ENCODE assay signal across 27 cellular contexts in the genomic region with DNA sequence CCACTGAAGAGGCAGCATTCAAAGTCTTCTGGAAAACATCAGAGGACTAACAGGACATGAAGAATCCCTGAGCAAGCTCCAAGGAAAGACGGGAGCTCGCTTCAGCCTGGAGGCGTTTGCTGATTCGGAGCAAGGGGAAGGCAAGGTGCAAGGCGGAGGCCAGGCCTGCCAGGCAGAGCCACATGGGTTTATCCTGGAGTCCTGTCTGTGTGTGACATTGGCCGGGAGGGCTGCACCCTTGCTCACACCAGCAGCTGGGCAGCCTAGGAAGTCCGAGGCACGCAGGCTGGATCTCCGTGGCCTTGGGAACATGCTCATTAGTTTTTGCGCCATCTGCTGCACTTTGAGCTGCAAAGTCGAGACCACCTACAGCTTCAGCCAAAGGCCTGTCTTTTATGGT.
"Had no signal": no experiment of that assay in that cellular context is flagged by ENCODE, and none has a peak within 500 bp of the region (broad histone marks: within the 10 kb centered on the region; RNA-seq: fewer than 3 reads in every experiment).

No MANE protein-coding gene starts in this region.

- H3K9me3 ChIP-seq: body of pancreas, colonic mucosa had no signal

- H3K9me3 Mint-ChIP-seq: activated CD4-positive, alpha-beta memory T cell treated with anti-CD3 and anti-CD28 coated beads for 36 hours; activated CD4-positive, alpha-beta T cell treated with anti-CD3 and anti-CD28 coated beads, Interleukin-2, amount 10 ng/mL, durations not matched to agents 24 days and 14 days; activated T-helper 1 cell treated with anti-CD3 and anti-CD28 coated beads, Interleukin-12 subunit alpha, Interleukin-12 subunit beta, Interleukin-2, Interleukin-4 antibody, amounts not matched to agents 30 ng/mL and 10 ng/mL and 1 ng/mL, durations not matched to agents 14 hours and 24 hours and 36 hours; activated T-helper 2 cell treated with anti-CD3 and anti-CD28 coated beads, Interferon-gamma antibody, Interleukin-2, Interleukin-4, amounts not matched to agents 10 μg/mL and 5 μg/mL and 100 μg/mL, durations not matched to agents 14 hours and 24 hours and 36 hours had no signal

- H3K27me3 Mint-ChIP-seq: activated CD4-positive, alpha-beta T cell treated with anti-CD3 and anti-CD28 coated beads for 36 hours; activated naive CD8-positive, alpha-beta T cell had no signal

- H3K27ac ChIP-seq: body of pancreas, colonic mucosa had no signal

- H3K27ac Mint-ChIP-seq: activated CD4-positive, alpha-beta memory T cell treated with anti-CD3 and anti-CD28 coated beads for 36 hours; activated CD4-positive, alpha-beta T cell treated with anti-CD3 and anti-CD28 coated beads for 36 hours; activated CD4-positive, alpha-beta T cell treated with anti-CD3 and anti-CD28 coated beads, Interleukin-2, amount 10 ng/mL, durations not matched to agents 24 days and 14 days; activated CD8-positive, alpha-beta memory T cell treated with anti-CD3 and anti-CD28 coated beads, Interleukin-2, amount 10 ng/mL, durations not matched to agents 7 days and 5 days; activated CD8-positive, alpha-beta T cell treated with anti-CD3 and anti-CD28 coated beads, Interleukin-2, amount 10 ng/mL, durations not matched to agents 7 days and 5 days; activated naive CD8-positive, alpha-beta T cell; activated T-helper 1 cell treated with anti-CD3 and anti-CD28 coated beads, Interleukin-12 subunit alpha, Interleukin-12 subunit beta, Interleukin-2, Interleukin-4 antibody, amounts not matched to agents 30 ng/mL and 10 ng/mL and 1 ng/mL, durations not matched to agents 14 hours and 24 hours and 36 hours; activated T-helper 2 cell treated with anti-CD3 and anti-CD28 coated beads, Interferon-gamma antibody, Interleukin-2, Interleukin-4, amounts not matched to agents 10 μg/mL and 5 μg/mL and 100 μg/mL, durations not matched to agents 14 hours and 24 hours and 36 hours had no signal

- H3K4me1 ChIP-seq: body of pancreas, colonic mucosa had no signal

- H3K4me3 Mint-ChIP-seq: activated CD4-positive, alpha-beta memory T cell treated with anti-CD3 and anti-CD28 coated beads for 36 hours; activated CD4-positive, alpha-beta T cell treated with anti-CD3 and anti-CD28 coated beads for 36 hours; activated CD4-positive, alpha-beta T cell treated with anti-CD3 and anti-CD28 coated beads, Interleukin-2, amount 10 ng/mL, durations not matched to agents 24 days and 14 days; activated CD8-positive, alpha-beta memory T cell treated with anti-CD3 and anti-CD28 coated beads, Interleukin-2, amount 10 ng/mL, durations not matched to agents 7 days and 5 days; activated CD8-positive, alpha-beta T cell treated with anti-CD3 and anti-CD28 coated beads, Interleukin-2, amount 10 ng/mL, durations not matched to agents 7 days and 5 days; activated naive CD8-positive, alpha-beta T cell; activated T-helper 1 cell treated with anti-CD3 and anti-CD28 coated beads, Interleukin-12 subunit alpha, Interleukin-12 subunit beta, Interleukin-2, Interleukin-4 antibody, amounts not matched to agents 30 ng/mL and 10 ng/mL and 1 ng/mL, durations not matched to agents 14 hours and 24 hours and 36 hours had no signal

- H3K36me3 ChIP-seq: colonic mucosa had no signal

- ATAC-seq: activated CD4-positive, alpha-beta T cell treated with anti-CD3 and anti-CD28 coated beads for 36 hours; activated CD8-positive, alpha-beta memory T cell treated with anti-CD3 and anti-CD28 coated beads, Interleukin-2, amount 10 ng/mL, durations not matched to agents 7 days and 5 days; activated CD8-positive, alpha-beta T cell treated with anti-CD3 and anti-CD28 coated beads, Interleukin-2, amount 10 ng/mL, durations not matched to agents 7 days and 5 days; body of pancreas; esophagus mucosa had no signal

- DNase-seq: activated CD4-positive, alpha-beta memory T cell treated with anti-CD3 and anti-CD28 coated beads for 36 hours; activated CD4-positive, alpha-beta T cell treated with anti-CD3 and anti-CD28 coated beads for 36 hours; activated CD4-positive, alpha-beta T cell treated with anti-CD3 and anti-CD28 coated beads, Interleukin-2, amount 10 ng/mL, durations not matched to agents 24 days and 14 days; activated CD4-positive, CD25-positive, alpha-beta regulatory T cell; activated CD4-positive, CD25-positive, alpha-beta regulatory T cell treated with anti-CD3 and anti-CD28 coated beads, Interleukin-2, amount 50 U/mL, for 72 hours; activated CD8-positive, alpha-beta memory T cell treated with anti-CD3 and anti-CD28 coated beads, Interleukin-2, amount 10 ng/mL, durations not matched to agents 7 days and 5 days; activated CD8-positive, alpha-beta memory T cell treated with anti-CD3 and anti-CD28 coated beads, Interleukin-2, amount 50 U/mL, for 4 hours; activated CD8-positive, alpha-beta T cell treated with anti-CD3 and anti-CD28 coated beads, Interleukin-2, amount 10 ng/mL, durations not matched to agents 7 days and 5 days; activated effector memory CD4-positive, alpha-beta T cell treated with anti-CD3 and anti-CD28 coated beads, Interleukin-2, amount 50 U/mL, for 16 hours; activated naive CD4-positive, alpha-beta T cell treated with anti-CD3 and anti-CD28 coated beads, Interleukin-2, amount 50 U/mL, for 16 hours; activated T-cell treated with anti-CD3 and anti-CD28 coated beads, Interleukin-2, amount 50 U/mL, for 1 hour; activated T-cell treated with anti-CD3 and anti-CD28 coated beads, Interleukin-2, amount 50 U/mL, for 48 hours; amygdala; aorta; body of pancreas; caudate nucleus; cerebellar nuclear complex; colonic mucosa; effector CD8-positive, alpha-beta T cell; foreskin fibroblast; T-helper 2 cell had no signal

- H3K36me3 Mint-ChIP-seq: activated CD4-positive, alpha-beta memory T cell treated with anti-CD3 and anti-CD28 coated beads for 36 hours; activated CD8-positive, alpha-beta memory T cell treated with anti-CD3 and anti-CD28 coated beads, Interleukin-2, amount 10 ng/mL, durations not matched to agents 7 days and 5 days; activated naive CD8-positive, alpha-beta T cell had no signal

- FAIRE-seq: endometrium, frontal cortex had no signal

- H3K27me3 ChIP-seq: body of pancreas, colonic mucosa had no signal

- H3K4me3 ChIP-seq: body of pancreas, colonic mucosa had no signal

- H3K4me1 Mint-ChIP-seq: activated CD4-positive, alpha-beta T cell treated with anti-CD3 and anti-CD28 coated beads for 36 hours; activated CD4-positive, alpha-beta T cell treated with anti-CD3 and anti-CD28 coated beads, Interleukin-2, amount 10 ng/mL, durations not matched to agents 24 days and 14 days; activated CD8-positive, alpha-beta memory T cell treated with anti-CD3 and anti-CD28 coated beads, Interleukin-2, amount 10 ng/mL, durations not matched to agents 7 days and 5 days had no signal
